ENCODE assay signal across 22 cellular contexts in the genomic region with DNA sequence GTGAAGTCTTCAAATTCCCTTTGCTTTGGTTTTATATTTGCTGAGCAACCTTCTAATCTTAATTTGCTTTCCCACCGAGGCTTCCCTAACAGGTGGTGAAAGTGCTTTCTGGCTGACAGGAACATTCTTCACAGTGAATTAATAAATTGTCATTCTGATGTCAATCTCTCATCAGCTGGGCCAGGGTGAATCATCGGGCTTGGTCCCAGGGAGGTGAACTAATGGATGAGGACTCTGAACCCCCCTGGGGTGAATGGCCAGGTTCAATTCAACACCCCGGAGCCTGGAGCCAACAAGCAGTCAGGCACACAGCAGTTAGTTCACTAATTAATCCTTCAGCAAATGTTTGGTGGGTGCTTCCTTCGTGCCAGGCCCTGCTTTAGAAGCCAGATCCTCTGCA.
DNase-seq lines count a peak whose midpoint lies in the region; ATAC-seq and TF ChIP-seq lines count a peak whose summit lies in the region.
"Had no signal": no experiment of that assay in that cellular context is flagged by ENCODE, and none has a peak within 500 bp of the region (broad histone marks: within the 10 kb centered on the region; RNA-seq: fewer than 3 reads in every experiment).

No MANE protein-coding gene starts in this region.

- WGBS in psoas muscle, 3 donors, result 22 to 39% (median 25%) methylated on average over 4 of the region's 4 CpGs

- H3K9me2 ChIP-seq in PC-9 (ENCODE audit: insufficient read depth), result no peaks in the 10 kb centered on the region

- H2AFZ ChIP-seq in PC-9, result 0 out of 2 replicates have a peak overlapping the region, but pooled peaks have one; percentile 14

- no peaks in the 10 kb centered on the region for H3K27me3 ChIP-seq in PC-9 (ENCODE audit: insufficient read depth, low read depth)
- H3K27me3 ChIP-seq in psoas muscle (ENCODE audit: insufficient read depth in 3 of 3, low read length in 2 of 3), result no peaks in the 10 kb centered on the region
- H3K27me3 ChIP-seq: BLaER1, Peyer's patch had no signal

- no peaks in the 10 kb centered on the region for H3K4me1 ChIP-seq in PC-9 (replicated peaks; ENCODE audit: insufficient read depth)
- H3K4me1 ChIP-seq in psoas muscle, result peaks cover 9% of the 10 kb centered on the region
- H3K4me1 ChIP-seq: BLaER1, Peyer's patch had no signal

- no peaks in the 10 kb centered on the region for H3F3A ChIP-seq in PC-9 (ENCODE audit: insufficient read depth, low read depth)

- BruUV-seq in PC-9 (replicated peaks; lab: Mats Ljungman, UMichigan), result no TSS peak

- H3K4me1 Mint-ChIP-seq in effector memory CD8-positive, alpha-beta T cell (ENCODE audit: low read depth in 2 of 2), result no peaks in the 10 kb centered on the region
- H3K4me1 Mint-ChIP-seq: CD4-positive, CD25-positive, alpha-beta regulatory T cell had no signal

- no peak overlapping the region for H3K4me2 ChIP-seq in PC-9
- H3K4me2 ChIP-seq: BLaER1 had no signal

- TF ChIP-seq CTCF in PC-9 (conservative IDR thresholded peaks at IDR 0.05), result no peak
- no peak for TF ChIP-seq CTCF in epithelial cell of proximal tubule (conservative IDR thresholded peaks at IDR 0.05; ENCODE audit: low read depth, low read length)
- no peak for TF ChIP-seq CTCF in psoas muscle (IDR thresholded peaks at IDR 0.05)
- no peak for TF ChIP-seq CTCF in omental fat pad (IDR thresholded peaks at IDR 0.05)

- no peaks in the 10 kb centered on the region for H3K79me2 ChIP-seq in PC-9 (ENCODE audit: low read depth)

- no peak overlapping the region for H3K4me3 Mint-ChIP-seq in effector memory CD8-positive, alpha-beta T cell
- H3K4me3 Mint-ChIP-seq: CD4-positive, CD25-positive, alpha-beta regulatory T cell had no signal

- no peak overlapping the region for H3K27ac Mint-ChIP-seq in effector memory CD8-positive, alpha-beta T cell
- H3K27ac Mint-ChIP-seq: CD4-positive, CD25-positive, alpha-beta regulatory T cell had no signal

- no peak overlapping the region for H3K4me3 ChIP-seq in PC-9
- H3K4me3 ChIP-seq in epithelial cell of proximal tubule (ENCODE audit: low read depth, low read length), result no peak overlapping the region
- H3K4me3 ChIP-seq in psoas muscle, result no peak overlapping the region
- H3K4me3 ChIP-seq: BLaER1, Peyer's patch, SK-N-MC had no signal

- CTCF ChIA-PET in PC-9 (lab: Charles Lee), result no interaction called here

- no peaks in the 10 kb centered on the region for H3K36me3 Mint-ChIP-seq in effector memory CD8-positive, alpha-beta T cell (ENCODE audit: insufficient read depth)
- H3K36me3 Mint-ChIP-seq: CD4-positive, CD25-positive, alpha-beta regulatory T cell had no signal

- peak; percentile 8 for DNase-seq in LHCN-M2 (ENCODE audit: low read depth)
- DNase-seq in PC-9, result no peak
- DNase-seq in epithelial cell of proximal tubule (ENCODE audit: low read depth), result peak; percentile 36
- no peak for DNase-seq in psoas muscle
- DNase-seq in NCI-H82 treated with DMSO at 0.1 percent for 48 hours (lab: John Stamatoyannopoulos, UW; ENCODE audit: unreplicated experiment), result no peak
- no peak for DNase-seq in omental fat pad (ENCODE audit: low spot score)
- no peak for DNase-seq in effector memory CD8-positive, alpha-beta T cell
- DNase-seq: CD4-positive, CD25-positive, alpha-beta regulatory T cell; H7; KG1; NCI-H1048; NCI-H1417; NCI-H1694; NCI-H2171; NCI-H345; NCI-H524 treated with DMSO at 0.1 percent for 48 hours; NCI-H82; SHP77 treated with DMSO at 0.1 percent for 48 hours had no signal

- H3K27me3 Mint-ChIP-seq in effector memory CD8-positive, alpha-beta T cell, result no peaks in the 10 kb centered on the region
- H3K27me3 Mint-ChIP-seq: CD4-positive, CD25-positive, alpha-beta regulatory T cell had no signal

- H3K9me3 ChIP-seq in PC-9 (ENCODE audit: insufficient read depth, low read depth), result no peaks in the 10 kb centered on the region
- H3K9me3 ChIP-seq in psoas muscle, result no peaks in the 10 kb centered on the region
- H3K9me3 ChIP-seq: BLaER1, Peyer's patch had no signal

- H3K27ac ChIP-seq in PC-9 (no peak overlapping the region), psoas muscle (no peak overlapping the region)
- H3K27ac ChIP-seq: BLaER1, Peyer's patch, SK-N-MC had no signal

- peak; percentile 32 to 54 (median 47) for ATAC-seq in psoas muscle
- ATAC-seq in GM21723 (IDR thresholded peaks at IDR 0.05; ENCODE audit: unreplicated experiment), result no peak
- no peak for ATAC-seq in omental fat pad (ENCODE audit: low FRiP score)
- no peak for ATAC-seq in effector memory CD8-positive, alpha-beta T cell (replicated peaks)

- H3K36me3 ChIP-seq in PC-9 (ENCODE audit: low read depth), result no peaks in the 10 kb centered on the region
- H3K36me3 ChIP-seq in psoas muscle (ENCODE audit: insufficient read depth in 1 of 2, low read depth in 1 of 2), result no peaks in the 10 kb centered on the region
- H3K36me3 ChIP-seq: BLaER1, Peyer's patch had no signal

- no peaks in the 10 kb centered on the region for H3K9me3 Mint-ChIP-seq in effector memory CD8-positive, alpha-beta T cell

- intact Hi-C loops in PC-9 (cut with micrococcal nuclease; ENCODE audit: unreplicated experiment), result no loop called here
- intact Hi-C loops in psoas muscle (cut with DNase I), result no loop called here

- POLR2A ChIA-PET in PC-9 (lab: Charles Lee; ENCODE audit: unreplicated experiment), result no interaction called here

- H4K20me1 ChIP-seq in PC-9 (ENCODE audit: insufficient read depth), result no peaks in the 10 kb centered on the region
- H4K20me1 ChIP-seq: BLaER1 had no signal

Comparison
In these comparisons a context has a peak if more than half of its experiments do, and no peak if none do; other contexts are left out.
1. DNase-seq: peak in LHCN-M2 (single experiment) and epithelial cell of proximal tubule (single experiment); none in PC-9 (0 of 2), psoas muscle (0 of 2), NCI-H82 treated with DMSO at 0.1 percent for 48 hours (single experiment), omental fat pad (single experiment) and effector memory CD8-positive, alpha-beta T cell (0 of 3).
2. ATAC-seq: peak in psoas muscle (4 of 4); none in GM21723 (single experiment), omental fat pad (single experiment) and effector memory CD8-positive, alpha-beta T cell (single experiment).